In genomic region chr1:54229281-54229891, GRCh38 we compare ENCODE assay signal across 9 cellular contexts. TPM values are rescaled to one million over a fixed set of nuclear protein-coding genes. Genes with fewer than 3 reads are reported as not detected.
DNase-seq lines count a peak whose midpoint lies in the region; ATAC-seq lines count a peak whose summit lies in the region.
"Had no signal": no experiment of that assay in that cellular context is flagged by ENCODE, and none has a peak within 500 bp of the region (broad histone marks: within the 10 kb centered on the region; RNA-seq: fewer than 3 reads in every experiment).

No MANE protein-coding gene starts in this region.

- peak overlapping the region; percentile 90 for H3K27ac Mint-ChIP-seq in activated CD4-positive, alpha-beta T cell treated with anti-CD3 and anti-CD28 coated beads, Interleukin-2, amount 10 ng/mL, durations not matched to agents 24 days and 14 days
- peak overlapping the region; percentile 5 for H3K27ac Mint-ChIP-seq in stimulated activated naive B cell treated with anti-CD40 and anti-IgM and Interleukin-4, amounts not matched to agents 10 μg/mL and 1 μg/mL and 100 μg/mL, for 72 hours
- H3K27ac Mint-ChIP-seq: B cell had no signal

- peaks cover 35% of the 10 kb centered on the region for H3K36me3 Mint-ChIP-seq in activated CD4-positive, alpha-beta T cell treated with anti-CD3 and anti-CD28 coated beads, Interleukin-2, amount 10 ng/mL, durations not matched to agents 24 days and 14 days (ENCODE audit: low read depth)
- peaks cover 0 to 12% of the 10 kb centered on the region in 2 donors for H3K36me3 Mint-ChIP-seq in stimulated activated naive B cell treated with anti-CD40 and anti-IgM and Interleukin-4, amounts not matched to agents 10 μg/mL and 1 μg/mL and 100 μg/mL, for 72 hours

- ATAC-seq in left ventricle myocardium superior (peak; percentile 44), HG03432 (IDR thresholded peaks at IDR 0.05; ENCODE audit: unreplicated experiment) (no peak)
- ATAC-seq in stimulated activated naive B cell treated with anti-CD40 and anti-IgM and Interleukin-4, amounts not matched to agents 10 μg/mL and 1 μg/mL and 100 μg/mL, for 72 hours (replicated peaks): no peak

- intact Hi-C loops in activated CD4-positive, alpha-beta T cell treated with anti-CD3 and anti-CD28 coated beads, Interleukin-2, amount 10 ng/mL, durations not matched to agents 24 days and 14 days (cut with micrococcal nuclease): no loop called here
- intact Hi-C loops in left ventricle myocardium superior (cut with micrococcal nuclease): no loop called here

- DNase-seq in activated CD4-positive, alpha-beta T cell treated with anti-CD3 and anti-CD28 coated beads for 4 hours: peak; percentile 13 to 29
- DNase-seq in activated CD4-positive, alpha-beta T cell treated with anti-CD3 and anti-CD28 coated beads for 1 hour: no peak
- DNase-seq in activated CD4-positive, alpha-beta T cell treated with anti-CD3 and anti-CD28 coated beads, Interleukin-2, amount 10 ng/mL, durations not matched to agents 24 days and 14 days: peak; percentile 70
- DNase-seq in left ventricle myocardium superior: no peak
- DNase-seq in stimulated activated naive B cell treated with anti-CD40 and anti-IgM and Interleukin-4, amounts not matched to agents 10 μg/mL and 1 μg/mL and 100 μg/mL, for 72 hours: no peak
- no peak for DNase-seq in SIG-M5 treated with dmso at 0.1 percent for 504 hours (lab: John Stamatoyannopoulos, UW; ENCODE audit: unreplicated experiment)
- DNase-seq in NCI-H2081 (lab: John Stamatoyannopoulos, UW): no peak

- no peaks in the 10 kb centered on the region for H3K9me3 Mint-ChIP-seq in activated CD4-positive, alpha-beta T cell treated with anti-CD3 and anti-CD28 coated beads, Interleukin-2, amount 10 ng/mL, durations not matched to agents 24 days and 14 days
- H3K9me3 Mint-ChIP-seq in stimulated activated naive B cell treated with anti-CD40 and anti-IgM and Interleukin-4, amounts not matched to agents 10 μg/mL and 1 μg/mL and 100 μg/mL, for 72 hours: no peaks in the 10 kb centered on the region

- peaks cover 27% of the 10 kb centered on the region for H3K4me1 Mint-ChIP-seq in activated CD4-positive, alpha-beta T cell treated with anti-CD3 and anti-CD28 coated beads, Interleukin-2, amount 10 ng/mL, durations not matched to agents 24 days and 14 days
- peaks cover 0 to 4% of the 10 kb centered on the region in 2 donors for H3K4me1 Mint-ChIP-seq in stimulated activated naive B cell treated with anti-CD40 and anti-IgM and Interleukin-4, amounts not matched to agents 10 μg/mL and 1 μg/mL and 100 μg/mL, for 72 hours

- no peaks in the 10 kb centered on the region for H3K27me3 Mint-ChIP-seq in activated CD4-positive, alpha-beta T cell treated with anti-CD3 and anti-CD28 coated beads, Interleukin-2, amount 10 ng/mL, durations not matched to agents 24 days and 14 days
- no peaks in the 10 kb centered on the region for H3K27me3 Mint-ChIP-seq in stimulated activated naive B cell treated with anti-CD40 and anti-IgM and Interleukin-4, amounts not matched to agents 10 μg/mL and 1 μg/mL and 100 μg/mL, for 72 hours
- H3K27me3 Mint-ChIP-seq: B cell had no signal

- peak overlapping the region; percentile 73 for H3K4me3 Mint-ChIP-seq in activated CD4-positive, alpha-beta T cell treated with anti-CD3 and anti-CD28 coated beads, Interleukin-2, amount 10 ng/mL, durations not matched to agents 24 days and 14 days
- no peak overlapping the region for H3K4me3 Mint-ChIP-seq in stimulated activated naive B cell treated with anti-CD40 and anti-IgM and Interleukin-4, amounts not matched to agents 10 μg/mL and 1 μg/mL and 100 μg/mL, for 72 hours
- H3K4me3 Mint-ChIP-seq: B cell had no signal

RNA-seq across cellular contexts. Expression of gene MRPL37, which starts 29.4 kb away (rescaled TPM):
- 158 and 162 TPM in 2 replicates for total RNA-seq in activated CD4-positive, alpha-beta T cell treated with anti-CD3 and anti-CD28 coated beads, Interleukin-2, amount 10 ng/mL, durations not matched to agents 24 days and 14 days
- total RNA-seq in left ventricle myocardium superior: 81.2 TPM

RNA-seq across cellular contexts. Expression of gene CYB5RL, which starts 29.6 kb away (rescaled TPM):
- 10.1 and 11.3 TPM in 2 replicates for total RNA-seq in activated CD4-positive, alpha-beta T cell treated with anti-CD3 and anti-CD28 coated beads, Interleukin-2, amount 10 ng/mL, durations not matched to agents 24 days and 14 days
- 5.9 TPM for total RNA-seq in left ventricle myocardium superior

Comparison
In these comparisons a context has a peak if more than half of its experiments do, and no peak if none do; other contexts are left out.
1. DNase-seq: peak in activated CD4-positive, alpha-beta T cell treated with anti-CD3 and anti-CD28 coated beads for 4 hours (2 of 2) and activated CD4-positive, alpha-beta T cell treated with anti-CD3 and anti-CD28 coated beads, Interleukin-2, amount 10 ng/mL, durations not matched to agents 24 days and 14 days (single experiment); none in activated CD4-positive, alpha-beta T cell treated with anti-CD3 and anti-CD28 coated beads for 1 hour (single experiment), left ventricle myocardium superior (single experiment), stimulated activated naive B cell treated with anti-CD40 and anti-IgM and Interleukin-4, amounts not matched to agents 10 μg/mL and 1 μg/mL and 100 μg/mL, for 72 hours (single experiment), SIG-M5 treated with dmso at 0.1 percent for 504 hours (single experiment) and NCI-H2081 (0 of 2).